In the genomic region with DNA sequence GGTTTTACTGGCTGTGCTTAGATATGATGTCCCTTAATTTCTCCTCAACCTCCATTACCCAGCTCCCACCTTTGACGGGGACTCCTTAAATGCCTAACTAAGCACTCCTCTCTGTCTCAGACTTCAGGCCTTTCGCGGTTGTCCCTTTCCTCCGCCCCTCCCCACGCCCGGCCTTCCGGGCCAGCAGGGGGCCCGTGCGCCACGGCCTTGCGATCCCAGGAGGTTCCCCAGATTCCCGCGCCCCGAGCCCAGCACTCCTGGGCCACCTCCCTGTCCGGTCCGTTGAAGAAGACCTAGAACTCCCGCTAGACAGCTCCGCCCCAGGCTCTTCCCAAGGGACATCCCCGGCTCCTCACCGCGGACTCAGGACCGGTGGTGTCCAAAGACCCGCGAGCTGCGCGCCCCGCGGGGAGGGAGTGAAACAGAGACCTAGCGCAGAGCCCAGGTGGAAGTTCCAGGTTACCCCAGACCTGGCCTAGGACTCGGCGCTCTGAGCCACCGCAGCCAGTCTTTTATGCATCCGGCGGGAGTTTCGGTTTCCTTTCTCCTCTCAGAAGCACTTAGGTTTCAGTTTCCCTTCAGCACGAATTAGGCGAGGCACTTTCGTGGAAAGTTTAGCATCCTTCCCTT, we compare ENCODE assay signal across 8 cellular contexts. TPM values are rescaled to one million over a fixed set of nuclear protein-coding genes. Genes with fewer than 3 reads are reported as not detected.
A peak's percentile ranks its signal among the peaks of the same experiment; 100 is the strongest.
DNase-seq lines count a peak whose midpoint lies in the region; ATAC-seq and TF ChIP-seq lines count a peak whose summit lies in the region.

A gene with protein sequence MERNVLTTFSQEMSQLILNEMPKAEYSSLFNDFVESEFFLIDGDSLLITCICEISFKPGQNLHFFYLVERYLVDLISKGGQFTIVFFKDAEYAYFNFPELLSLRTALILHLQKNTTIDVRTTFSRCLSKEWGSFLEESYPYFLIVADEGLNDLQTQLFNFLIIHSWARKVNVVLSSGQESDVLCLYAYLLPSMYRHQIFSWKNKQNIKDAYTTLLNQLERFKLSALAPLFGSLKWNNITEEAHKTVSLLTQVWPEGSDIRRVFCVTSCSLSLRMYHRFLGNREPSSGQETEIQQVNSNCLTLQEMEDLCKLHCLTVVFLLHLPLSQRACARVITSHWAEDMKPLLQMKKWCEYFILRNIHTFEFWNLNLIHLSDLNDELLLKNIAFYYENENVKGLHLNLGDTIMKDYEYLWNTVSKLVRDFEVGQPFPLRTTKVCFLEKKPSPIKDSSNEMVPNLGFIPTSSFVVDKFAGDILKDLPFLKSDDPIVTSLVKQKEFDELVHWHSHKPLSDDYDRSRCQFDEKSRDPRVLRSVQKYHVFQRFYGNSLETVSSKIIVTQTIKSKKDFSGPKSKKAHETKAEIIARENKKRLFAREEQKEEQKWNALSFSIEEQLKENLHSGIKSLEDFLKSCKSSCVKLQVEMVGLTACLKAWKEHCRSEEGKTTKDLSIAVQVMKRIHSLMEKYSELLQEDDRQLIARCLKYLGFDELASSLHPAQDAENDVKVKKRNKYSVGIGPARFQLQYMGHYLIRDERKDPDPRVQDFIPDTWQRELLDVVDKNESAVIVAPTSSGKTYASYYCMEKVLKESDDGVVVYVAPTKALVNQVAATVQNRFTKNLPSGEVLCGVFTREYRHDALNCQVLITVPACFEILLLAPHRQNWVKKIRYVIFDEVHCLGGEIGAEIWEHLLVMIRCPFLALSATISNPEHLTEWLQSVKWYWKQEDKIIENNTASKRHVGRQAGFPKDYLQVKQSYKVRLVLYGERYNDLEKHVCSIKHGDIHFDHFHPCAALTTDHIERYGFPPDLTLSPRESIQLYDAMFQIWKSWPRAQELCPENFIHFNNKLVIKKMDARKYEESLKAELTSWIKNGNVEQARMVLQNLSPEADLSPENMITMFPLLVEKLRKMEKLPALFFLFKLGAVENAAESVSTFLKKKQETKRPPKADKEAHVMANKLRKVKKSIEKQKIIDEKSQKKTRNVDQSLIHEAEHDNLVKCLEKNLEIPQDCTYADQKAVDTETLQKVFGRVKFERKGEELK (N-terminal part only) (minus strand): TSS at position 487 of the 630 bp plus-strand sequence. CDS start 7,493 bp downstream, outside the sequence.

- peak within 1 kb of the TSS; percentile 89 to 91 for H3K9ac ChIP-seq in liver (ENCODE audit: low read depth in 1 of 2, low read length in 2 of 2)

- CTCF ChIA-PET in AG04449 (lab: Yijun Ruan, JAX), result interaction anchor here (0.6 to 1.6 kb wide), 10 partner anchors 9 to 605 kb away, joined by 3 to 8 read pairs (median 4); no protein-coding TSS in a partner anchor

- WGBS in liver, result under 1% methylated on average over 38 of the region's 38 CpGs

- H3K4me3 ChIP-seq in AG04449 (ENCODE audit: low read depth, low read length), result peak within 1 kb of the TSS; percentile 75
- H3K4me3 ChIP-seq in liver (ENCODE audit: low read depth in 1 of 3, low read length in 3 of 3), result peak within 1 kb of the TSS; percentile 80 to 97 (median 88)

- no peaks in the 10 kb centered on the region for H3K36me3 ChIP-seq in liver (ENCODE audit: control insufficient read depth in 4 of 4, insufficient read depth in 3 of 4, low read depth in 1 of 4, low read length in 3 of 4)

- peak; percentile 75 for TF ChIP-seq CTCF in AG04449 (IDR thresholded peaks at IDR 0.05; ENCODE audit: insufficient read depth, low read length, missing control alignments)
- TF ChIP-seq CTCF in liver (IDR thresholded peaks at IDR 0.05; ENCODE audit: low read depth, low read length, missing input control), result peak; percentile 38

- DNase-seq in AG04449 (ENCODE audit: low read depth, low spot score) (no peak), NCI-H2227 treated with DMSO at 0.1 percent for 48 hours (lab: John Stamatoyannopoulos, UW) (peak; percentile 49), dermis microvascular lymphatic vessel endothelial cell (ENCODE audit: low read depth in 2 of 2) (peak; percentile 69 to 74)
- DNase-seq in activated CD4-positive, alpha-beta T cell treated with anti-CD3 and anti-CD28 coated beads, Interleukin-2, amount 50 U/mL, for 24 hours (ENCODE audit: low read depth in 1 of 2, low spot score in 1 of 2), result peak; percentile 63 to 79
- DNase-seq in stimulated activated CD4-positive, alpha-beta T cell treated with anti-CD3 and anti-CD28 coated beads, Interleukin-4, amount 100 ng/mL, for 24 hours, result peak; percentile 84

- peaks cover 0 to 6% (median 6%) of the 10 kb centered on the region in 4 donors for H3K4me1 ChIP-seq in liver (ENCODE audit: control insufficient read depth in 4 of 4, insufficient read depth in 4 of 4, low read length in 3 of 4)

- H3K9me3 ChIP-seq in liver (ENCODE audit: control insufficient read depth in 4 of 4, low read length in 3 of 4), result no peaks in the 10 kb centered on the region

- POLR2A ChIA-PET in AG04449 (lab: Yijun Ruan, JAX), result no interaction called here

- peak; percentile 10 to 49 for TF ChIP-seq RAD21 in liver (IDR thresholded peaks at IDR 0.05)

- H3K27me3 ChIP-seq in liver (ENCODE audit: control insufficient read depth in 4 of 4, insufficient read depth in 4 of 4, low read length in 3 of 4), result no peaks in the 10 kb centered on the region

- peak within 1 kb of the TSS; percentile 95 to 97 for H3K27ac ChIP-seq in liver (ENCODE audit: low read depth in 1 of 2, low read length in 2 of 2)

- ATAC-seq in GM18867 (IDR thresholded peaks at IDR 0.05; ENCODE audit: unreplicated experiment) (peak; percentile 98), HG03103 (IDR thresholded peaks at IDR 0.05; ENCODE audit: low read depth, unreplicated experiment) (peak; percentile 99)

TF ChIP-seq in liver, 16 proteins besides CTCF, POLR2A, EP300 and RAD21:
- TF ChIP-seq FOXA1 (IDR thresholded peaks at IDR 0.05) (no peak), GABPA (IDR thresholded peaks at IDR 0.05 in 1 of 2, conservative IDR thresholded peaks at IDR 0.05 in 1 of 2) (peak in 1 of 2 donors; percentile 64), JUND (IDR thresholded peaks at IDR 0.05) (peak in 1 of 2 donors; percentile 22), REST (IDR thresholded peaks at IDR 0.05) (peak; percentile 56), HNF4A (conservative IDR thresholded peaks at IDR 0.05) (peak in 1 of 2 donors; percentile 20), RXRA (IDR thresholded peaks at IDR 0.05) (peak; percentile 14 to 34), FOXA2 (IDR thresholded peaks at IDR 0.05) (no peak), ATF3 (IDR thresholded peaks at IDR 0.05) (no peak), NR2F2 (IDR thresholded peaks at IDR 0.05) (peak; percentile 33), TAF1 (conservative IDR thresholded peaks at IDR 0.05) (peak; percentile 81), HNF4G (IDR thresholded peaks at IDR 0.05) (no peak), EGR1 (IDR thresholded peaks at IDR 0.05; ENCODE audit: low read depth in 2 of 2) (no peak), MAX (IDR thresholded peaks at IDR 0.05) (peak; percentile 34), YY1 (IDR thresholded peaks at IDR 0.05) (peak; percentile 51), SP1 (IDR thresholded peaks at IDR 0.05) (peak; percentile 20)
- TF ChIP-seq, protein P1, sequence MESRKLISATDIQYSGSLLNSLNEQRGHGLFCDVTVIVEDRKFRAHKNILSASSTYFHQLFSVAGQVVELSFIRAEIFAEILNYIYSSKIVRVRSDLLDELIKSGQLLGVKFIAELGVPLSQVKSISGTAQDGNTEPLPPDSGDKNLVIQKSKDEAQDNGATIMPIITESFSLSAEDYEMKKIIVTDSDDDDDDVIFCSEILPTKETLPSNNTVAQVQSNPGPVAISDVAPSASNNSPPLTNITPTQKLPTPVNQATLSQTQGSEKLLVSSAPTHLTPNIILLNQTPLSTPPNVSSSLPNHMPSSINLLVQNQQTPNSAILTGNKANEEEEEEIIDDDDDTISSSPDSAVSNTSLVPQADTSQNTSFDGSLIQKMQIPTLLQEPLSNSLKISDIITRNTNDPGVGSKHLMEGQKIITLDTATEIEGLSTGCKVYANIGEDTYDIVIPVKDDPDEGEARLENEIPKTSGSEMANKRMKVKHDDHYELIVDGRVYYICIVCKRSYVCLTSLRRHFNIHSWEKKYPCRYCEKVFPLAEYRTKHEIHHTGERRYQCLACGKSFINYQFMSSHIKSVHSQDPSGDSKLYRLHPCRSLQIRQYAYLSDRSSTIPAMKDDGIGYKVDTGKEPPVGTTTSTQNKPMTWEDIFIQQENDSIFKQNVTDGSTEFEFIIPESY (IDR thresholded peaks at IDR 0.05), result peak; percentile 19

RNA-seq across cellular contexts. Expression of the gene that starts here (rescaled TPM):
- total RNA-seq in dermis microvascular lymphatic vessel endothelial cell (19.5 and 23.4 TPM in 2 replicates), liver (10 to 100 TPM in 1 of 2 donors, 1 to 10 TPM in 1; 9.7 to 11.3 TPM)
- polyA plus RNA-seq in liver, result 1 to 10 TPM; 2.9 to 4.2 TPM
